In genomic region chr6:12577124-12577845, GRCh38 we compare ENCODE assay signal across 18 cellular contexts.
DNase-seq lines count a peak whose midpoint lies in the region; ATAC-seq lines count a peak whose summit lies in the region.
"Had no signal": no experiment of that assay in that cellular context is flagged by ENCODE, and none has a peak within 500 bp of the region (broad histone marks: within the 10 kb centered on the region; RNA-seq: fewer than 3 reads in every experiment).

No MANE protein-coding gene starts in this region.

- no peaks in the 10 kb centered on the region for H3K36me3 Mint-ChIP-seq in CD8-positive, alpha-beta memory T cell
- H3K36me3 Mint-ChIP-seq: naive thymus-derived CD8-positive, alpha-beta T cell had no signal

- no peaks in the 10 kb centered on the region for H3K9me3 ChIP-seq in SJSA1 (replicated peaks)
- H3K9me3 ChIP-seq in mesodermal cell (ENCODE audit: control insufficient read depth, low read length) = no peaks in the 10 kb centered on the region
- no peaks in the 10 kb centered on the region for H3K9me3 ChIP-seq in CD8-positive, alpha-beta memory T cell (ENCODE audit: low read length)
- H3K9me3 ChIP-seq: vagina had no signal

- H3K9me3 Mint-ChIP-seq in CD8-positive, alpha-beta memory T cell = no peaks in the 10 kb centered on the region
- H3K9me3 Mint-ChIP-seq: activated T-cell treated with anti-CD3 and anti-CD28 coated beads, Interleukin-2, amount 50 U/mL, for 4 hours; naive thymus-derived CD8-positive, alpha-beta T cell had no signal

- H3K27ac ChIP-seq in SJSA1 (peak overlapping the region; percentile 96), mesodermal cell (ENCODE audit: low read depth, low read length, severe bottlenecking) (peak overlapping the region; percentile 41)
- H3K27ac ChIP-seq in CD8-positive, alpha-beta memory T cell (ENCODE audit: low read depth, low read length) = no peak overlapping the region
- H3K27ac ChIP-seq: dorsolateral prefrontal cortex, vagina had no signal

- no peak overlapping the region for H3K27ac Mint-ChIP-seq in CD8-positive, alpha-beta memory T cell
- H3K27ac Mint-ChIP-seq: naive thymus-derived CD8-positive, alpha-beta T cell had no signal

- H3K4me3 ChIP-seq in SJSA1 (no peak overlapping the region), mesodermal cell (ENCODE audit: extremely low read depth, insufficient read depth, low read length, poor library complexity, severe bottlenecking) (no peak overlapping the region)
- no peak overlapping the region for H3K4me3 ChIP-seq in CD8-positive, alpha-beta memory T cell (ENCODE audit: low read length)
- H3K4me3 ChIP-seq: dorsolateral prefrontal cortex, vagina had no signal

- H3K4me1 Mint-ChIP-seq in CD8-positive, alpha-beta memory T cell = no peaks in the 10 kb centered on the region
- H3K4me1 Mint-ChIP-seq: naive thymus-derived CD8-positive, alpha-beta T cell had no signal

- ATAC-seq in esophagus mucosa (peak; percentile 46), HG02759 (IDR thresholded peaks at IDR 0.05; ENCODE audit: unreplicated experiment) (no peak)
- ATAC-seq: activated T-cell treated with anti-CD3 and anti-CD28 coated beads, Interleukin-2, amount 50 U/mL, for 4 hours; left colon; naive thymus-derived CD8-positive, alpha-beta T cell; right cardiac atrium had no signal

- DNase-seq in EL = peak; percentile 28
- DNase-seq in SJSA1 (ENCODE audit: low read depth in 1 of 2, low spot score in 2 of 2) = peak in 1 of 2 experiments; percentile 66
- no peak for DNase-seq in HUDEP-2 (lab: John Stamatoyannopoulos, UW; ENCODE audit: unreplicated experiment in 76 of 76)
- no peak for DNase-seq in Ammon's horn (ENCODE audit: low spot score)
- DNase-seq in CD8-positive, alpha-beta memory T cell = no peak
- DNase-seq: activated CD4-positive, alpha-beta T cell treated with anti-CD3 and anti-CD28 coated beads, Interleukin-2, amount 50 U/mL, for 1 hour; activated T-cell treated with anti-CD3 and anti-CD28 coated beads, Interleukin-2, amount 50 U/mL, for 4 hours; dorsolateral prefrontal cortex; left colon; naive thymus-derived CD8-positive, alpha-beta T cell; right cardiac atrium; SIG-M5; stimulated activated CD4-positive, alpha-beta T cell treated with anti-CD3 and anti-CD28 coated beads, Interleukin-4, amount 100 ng/mL, for 4 hours; T-helper 9 cell had no signal

- CTCF ChIA-PET in CD8-positive, alpha-beta memory T cell (lab: Charles Lee) = no interaction called here

- H3K4me3 Mint-ChIP-seq in CD8-positive, alpha-beta memory T cell = no peak overlapping the region
- H3K4me3 Mint-ChIP-seq: activated T-cell treated with anti-CD3 and anti-CD28 coated beads, Interleukin-2, amount 50 U/mL, for 4 hours; naive thymus-derived CD8-positive, alpha-beta T cell had no signal

- POLR2A ChIA-PET in CD8-positive, alpha-beta memory T cell (lab: Charles Lee) = no interaction called here

- H3K4me1 ChIP-seq in SJSA1 (replicated peaks) = peaks cover 95% of the 10 kb centered on the region
- H3K4me1 ChIP-seq in mesodermal cell (ENCODE audit: control insufficient read depth, insufficient read depth, low read length, poor library complexity, severe bottlenecking) = peaks cover 38% of the 10 kb centered on the region
- no peaks in the 10 kb centered on the region for H3K4me1 ChIP-seq in CD8-positive, alpha-beta memory T cell (ENCODE audit: insufficient read depth, low read length)

- H3K27me3 ChIP-seq in SJSA1 (replicated peaks) = no peaks in the 10 kb centered on the region
- H3K27me3 ChIP-seq in CD8-positive, alpha-beta memory T cell (ENCODE audit: insufficient read depth, low read length, poor library complexity, severe bottlenecking) = no peaks in the 10 kb centered on the region
- H3K27me3 ChIP-seq: dorsolateral prefrontal cortex, vagina had no signal

- WGBS in mesodermal cell (ENCODE audit: insufficient coverage in 2 of 2), 2 experiments = 56 to 77% methylated on average over 5 to 7 of the region's 8 CpGs

- no peaks in the 10 kb centered on the region for H3K36me3 ChIP-seq in SJSA1
- H3K36me3 ChIP-seq in mesodermal cell (ENCODE audit: control insufficient read depth, insufficient read depth, low read length) = no peaks in the 10 kb centered on the region
- H3K36me3 ChIP-seq in CD8-positive, alpha-beta memory T cell (ENCODE audit: insufficient read depth, low read length) = no peaks in the 10 kb centered on the region
- H3K36me3 ChIP-seq: vagina had no signal

- H3K27me3 Mint-ChIP-seq in CD8-positive, alpha-beta memory T cell = peaks cover 0 to under 1% of the 10 kb centered on the region in 2 donors
